Comparison of ENCODE assay signal across 8 cellular contexts in genomic region chr3:36957862-36958686, GRCh38. TPM values are rescaled to one million over a fixed set of nuclear protein-coding genes. Genes with fewer than 3 reads are reported as not detected.
A peak's percentile ranks its signal among the peaks of the same experiment; 100 is the strongest.
DNase-seq lines count a peak whose midpoint lies in the region; ATAC-seq, FAIRE-seq and TF ChIP-seq lines count a peak whose summit lies in the region.

No MANE protein-coding gene starts in this region.

- peak overlapping the region; percentile 22; the same call in 1 of the 2 replicates for H2BK120ac ChIP-seq in IMR-90 (ENCODE audit: low read depth, low read length)

- TF ChIP-seq POLR2A in IMR-90 (IDR thresholded peaks at IDR 0.05; ENCODE audit: low read depth, low read length): no peak
- no peak for TF ChIP-seq POLR2A in stomach (IDR thresholded peaks at IDR 0.05)

- peak overlapping the region; percentile 12; the same call in 1 of the 2 replicates for H4K5ac ChIP-seq in IMR-90 (ENCODE audit: low read depth, low read length)

- no peak for ATAC-seq in CD4-positive, alpha-beta T cell (ENCODE audit: poor library complexity)
- ATAC-seq in IMR-90 (ENCODE audit: low read depth): peak; percentile 65
- peak; percentile 71 for ATAC-seq in mucosa of descending colon

- no peaks in the 10 kb centered on the region for H3K27me3 ChIP-seq in CD4-positive, alpha-beta T cell (ENCODE audit: control insufficient read depth, insufficient read depth, low read length)
- H3K27me3 ChIP-seq in IMR-90 (ENCODE audit: control insufficient read depth, insufficient read depth, low read length): no peaks in the 10 kb centered on the region
- H3K27me3 ChIP-seq in astrocyte (ENCODE audit: insufficient read depth, low read length): no peaks in the 10 kb centered on the region
- no peaks in the 10 kb centered on the region for H3K27me3 ChIP-seq in stomach

- H2AK9ac ChIP-seq in IMR-90 (replicated peaks; ENCODE audit: low read depth, low read length, poor library complexity): no peak overlapping the region

- no peak overlapping the region for H3K14ac ChIP-seq in IMR-90 (replicated peaks; ENCODE audit: low read depth, low read length)

- H3K4me1 Mint-ChIP-seq in CD4-positive, alpha-beta T cell (ENCODE audit: low read depth): peaks cover 5% of the 10 kb centered on the region
- H3K4me1 Mint-ChIP-seq in astrocyte (ENCODE audit: low read depth, unreplicated experiment): peaks cover 6% of the 10 kb centered on the region

- H3K79me1 ChIP-seq in IMR-90 (ENCODE audit: low read depth in 1 of 2, low read length in 2 of 2): no peaks in the 10 kb centered on the region

- H3K9me3 ChIP-seq in CD4-positive, alpha-beta T cell (ENCODE audit: control insufficient read depth, low read length): no peaks in the 10 kb centered on the region
- H3K9me3 ChIP-seq in IMR-90 (ENCODE audit: control insufficient read depth, insufficient read depth, low read length): no peaks in the 10 kb centered on the region
- H3K9me3 ChIP-seq in astrocyte (ENCODE audit: insufficient read depth, low read depth, low read length): no peaks in the 10 kb centered on the region
- no peaks in the 10 kb centered on the region for H3K9me3 ChIP-seq in mucosa of descending colon
- H3K9me3 ChIP-seq in stomach: no peaks in the 10 kb centered on the region

- no peak overlapping the region for H3K56ac ChIP-seq in IMR-90 (ENCODE audit: extremely low read depth, insufficient read depth, low read length)

- in situ Hi-C loops in IMR-90 (cut with MboI; ENCODE audit: low sequenced_read_pairs): loop anchor here (5.0 kb wide), 1 partner anchor 231 kb away; no protein-coding TSS in a partner anchor

- H4K20me1 ChIP-seq in IMR-90 (ENCODE audit: insufficient read depth, low read length): no peaks in the 10 kb centered on the region
- no peaks in the 10 kb centered on the region for H4K20me1 ChIP-seq in astrocyte (ENCODE audit: insufficient read depth, low read length)

- no peak overlapping the region for H2BK15ac ChIP-seq in IMR-90 (ENCODE audit: low read depth, low read length)

- dilution Hi-C loops in IMR-90 (cut with HindIII; ENCODE audit: low sequenced_read_pairs, unreplicated experiment): no loop called here

- H3K36me3 Mint-ChIP-seq in CD4-positive, alpha-beta T cell (ENCODE audit: low read depth): no peaks in the 10 kb centered on the region
- H3K36me3 Mint-ChIP-seq in astrocyte (ENCODE audit: low read depth, unreplicated experiment): no peaks in the 10 kb centered on the region

- WGBS in IMR-90 (ENCODE audit: extremely low coverage in 2 of 2, insufficient read length in 1 of 2), 2 experiments: no CpG with 5 or more reads among the region's 3 CpGs
- 47 to 59% (median 54%) methylated on average over 3 of the region's 3 CpGs for WGBS in stomach, 5 donors

- peaks cover 6% of the 10 kb centered on the region; the same call in 1 of the 2 replicates for H3K4me1 ChIP-seq in IMR-90 (ENCODE audit: control insufficient read depth, insufficient read depth, low read length)
- peaks cover 13% of the 10 kb centered on the region for H3K4me1 ChIP-seq in astrocyte (ENCODE audit: insufficient read depth, low read length)
- H3K4me1 ChIP-seq in mucosa of descending colon (ENCODE audit: low read depth): peaks cover 6% of the 10 kb centered on the region
- peaks cover 0 to 10% (median 2%) of the 10 kb centered on the region in 4 donors for H3K4me1 ChIP-seq in stomach

- H4K8ac ChIP-seq in IMR-90 (ENCODE audit: low read depth in 2 of 2, low read length in 2 of 2): 0 out of 4 replicates have a peak overlapping the region, but pooled peaks of 1 of the 2 experiments have one; percentile 28

- no peaks in the 10 kb centered on the region; the same call in 1 of the 2 replicates for H3K9me1 ChIP-seq in IMR-90 (ENCODE audit: insufficient read depth, low read length)

- BruUV-seq in IMR-90 (replicated peaks; lab: Mats Ljungman, UMichigan): no TSS peak

- peak overlapping the region; percentile 54 for H2BK20ac ChIP-seq in IMR-90 (ENCODE audit: low read depth, low read length)

- FAIRE-seq in astrocyte (lab: Jason Lieb, UNC): no peak

- no peak for TF ChIP-seq CTCF in CD4-positive, alpha-beta T cell (IDR thresholded peaks at IDR 0.05)
- TF ChIP-seq CTCF in IMR-90 (conservative IDR thresholded peaks at IDR 0.05; ENCODE audit: low read depth, low read length) (no peak), astrocyte (IDR thresholded peaks at IDR 0.05; ENCODE audit: insufficient read depth, low read depth, low read length) (no peak), mucosa of descending colon (IDR thresholded peaks at IDR 0.05) (no peak), stomach (IDR thresholded peaks at IDR 0.05) (no peak)

- no peak for TF ChIP-seq EP300 in stomach (IDR thresholded peaks at IDR 0.05)

- peak overlapping the region; percentile 9; the same call in 1 of the 2 replicates for H3K4ac ChIP-seq in IMR-90 (ENCODE audit: low read depth, low read length)

- no peak overlapping the region for H2AK5ac ChIP-seq in IMR-90 (ENCODE audit: low read depth, low read length)

- intact Hi-C loops in CD4-positive, alpha-beta T cell (cut with DNase I, micrococcal nuclease): loop anchor here (1.0 to 5.0 kb wide), 9 partner anchors 13 to 229 kb away; partner anchors contain the start of gene TRANK1 (in 1 of the 2)
- intact Hi-C loops in IMR-90 (cut with micrococcal nuclease) (loop anchor here (1.0 to 2.0 kb wide), 5 partner anchors 54 to 229 kb away; no protein-coding TSS in a partner anchor), mucosa of descending colon (cut with DNase I, micrococcal nuclease) (no loop called here), stomach (cut with DNase I; ENCODE audit: low total_unique reads) (loop anchor here (10.0 kb wide), 1 partner anchor 53 kb away; no protein-coding TSS in a partner anchor)

- DNase-seq in CD4-positive, alpha-beta T cell: no peak
- DNase-seq in IMR-90 (peak; percentile 93), astrocyte (ENCODE audit: low read depth) (peak; percentile 69), mucosa of descending colon (no peak), NCI-H510A treated with DMSO at 0.1 percent for 48 hours (lab: John Stamatoyannopoulos, UW) (no peak), stomach (no peak), DMS114 treated with DMSO at 0.1 percent for 48 hours (lab: John Stamatoyannopoulos, UW; ENCODE audit: unreplicated experiment) (no peak), KG1 (lab: John Stamatoyannopoulos, UW) (no peak)

- H3K23ac ChIP-seq in IMR-90 (ENCODE audit: low read depth, low read length): no peak overlapping the region

- no peak overlapping the region for H3K4me3 Mint-ChIP-seq in CD4-positive, alpha-beta T cell
- H3K4me3 Mint-ChIP-seq in astrocyte (ENCODE audit: unreplicated experiment): no peak overlapping the region

- no peak overlapping the region for H3K9ac ChIP-seq in IMR-90 (ENCODE audit: low read depth, low read length)
- H3K9ac ChIP-seq in astrocyte (ENCODE audit: low read length): peak overlapping the region; percentile 16

- POLR2A ChIA-PET in CD4-positive, alpha-beta T cell (lab: Charles Lee): interaction anchor here (0.9 to 4.0 kb wide), 12 partner anchors 8 to 100 kb away, joined by 3 to 24 read pairs (median 4); partner anchors contain the start of genes EPM2AIP1, MLH1 and TRANK1
- POLR2A ChIA-PET in IMR-90 (lab: Charles Lee; ENCODE audit: unreplicated experiment): interaction anchor here (0.6 kb wide), 1 partner anchor 181 kb away, joined by 3 read pairs; no protein-coding TSS in a partner anchor

- peak overlapping the region; percentile 10 for H3K27ac Mint-ChIP-seq in CD4-positive, alpha-beta T cell
- peak overlapping the region; percentile 2 for H3K27ac Mint-ChIP-seq in astrocyte (ENCODE audit: unreplicated experiment)

- H2BK5ac ChIP-seq in IMR-90 (ENCODE audit: low read depth, low read length, poor library complexity, severe bottlenecking): peak overlapping the region; percentile 88

- no peaks in the 10 kb centered on the region for H3K9me3 Mint-ChIP-seq in CD4-positive, alpha-beta T cell
- H3K9me3 Mint-ChIP-seq in astrocyte (ENCODE audit: unreplicated experiment): no peaks in the 10 kb centered on the region

- H3K27me3 Mint-ChIP-seq in CD4-positive, alpha-beta T cell: no peaks in the 10 kb centered on the region
- H3K27me3 Mint-ChIP-seq in astrocyte (ENCODE audit: low read depth, unreplicated experiment): no peaks in the 10 kb centered on the region

- H3K4me3 ChIP-seq in IMR-90 (ENCODE audit: insufficient read depth, low read depth, low read length) (no peak overlapping the region), astrocyte (ENCODE audit: insufficient read depth, low read depth, low read length) (no peak overlapping the region), mucosa of descending colon (no peak overlapping the region), stomach (no peak overlapping the region)

- H3K4me2 ChIP-seq in IMR-90 (ENCODE audit: low read depth, low read length) (peak overlapping the region; percentile 48), astrocyte (ENCODE audit: low read length) (peak overlapping the region; percentile 31)

- H4K91ac ChIP-seq in IMR-90 (ENCODE audit: insufficient read depth, low read depth, low read length): no peak overlapping the region

- H3K27ac ChIP-seq in CD4-positive, alpha-beta T cell (ENCODE audit: low read depth, low read length): no peak overlapping the region
- H3K27ac ChIP-seq in IMR-90 (ENCODE audit: insufficient read depth, low read length): no peak overlapping the region
- peak overlapping the region; percentile 60 for H3K27ac ChIP-seq in astrocyte (ENCODE audit: low read depth, low read length)
- no peak overlapping the region for H3K27ac ChIP-seq in stomach

- TF ChIP-seq RAD21 in IMR-90 (IDR thresholded peaks at IDR 0.05; ENCODE audit: low read length): no peak

- CTCF ChIA-PET in CD4-positive, alpha-beta T cell (lab: Charles Lee): interaction anchor here (0.6 to 2.9 kb wide), 25 partner anchors 11 to 228 kb away, joined by 3 to 23 read pairs (median 4); partner anchors contain the start of genes EPM2AIP1, MLH1 and TRANK1
- CTCF ChIA-PET in IMR-90 (lab: Yijun Ruan, JAX): interaction anchor here (0.6 to 3.5 kb wide), 18 partner anchors 12 to 240 kb away, joined by 3 to 39 read pairs (median 4); partner anchors contain the start of gene TRANK1

- H2AFZ ChIP-seq in IMR-90 (replicated peaks; ENCODE audit: low read length, poor library complexity) (no peak overlapping the region), astrocyte (ENCODE audit: low read depth, low read length) (no peak overlapping the region)

- H3K36me3 ChIP-seq in IMR-90 (ENCODE audit: control insufficient read depth, insufficient read depth, low read length): no peaks in the 10 kb centered on the region
- no peaks in the 10 kb centered on the region for H3K36me3 ChIP-seq in astrocyte (ENCODE audit: insufficient read depth, low read length)
- H3K36me3 ChIP-seq in mucosa of descending colon (ENCODE audit: low read depth): no peaks in the 10 kb centered on the region
- H3K36me3 ChIP-seq in stomach: no peaks in the 10 kb centered on the region

- no peaks in the 10 kb centered on the region for H3K79me2 ChIP-seq in astrocyte (ENCODE audit: insufficient read depth, low read length)

- H3K18ac ChIP-seq in IMR-90 (ENCODE audit: low read depth, low read length): peak overlapping the region; percentile 79; the same call in 1 of the 2 replicates

RNA-seq across cellular contexts. Expression of gene TRANK1, which starts 13.2 kb away (rescaled TPM):
- 10 to 100 TPM; 39.2 to 44.8 TPM for total RNA-seq in CD4-positive, alpha-beta T cell
- total RNA-seq in IMR-90 (2012; rRNA removed): 8.9 and 12.7 TPM in 2 replicates
- polyA plus RNA-seq in IMR-90 (2012; rRNA removed): 5.1 and 7.9 TPM in 2 replicates
- 2.3 and 4.8 TPM in 2 replicates for polyA plus RNA-seq in IMR-90 (2012; cell fraction: cytosol; rRNA removed)
- 28.9 and 84.8 TPM in 2 replicates for polyA plus RNA-seq in IMR-90 (2012; cell fraction: nucleus; rRNA removed; ENCODE audit: low replicate concordance)
- total RNA-seq in astrocyte: 5.6 and 5.8 TPM in 2 replicates
- 100 to 1,000 TPM in 1 of 3 donors, 10 to 100 TPM in 2; 78.6 to 163 (median 97.3) TPM for total RNA-seq in mucosa of descending colon
- total RNA-seq in stomach: 10 to 100 TPM in 3 of 5 donors, 1 to 10 TPM in 2; 5.3 to 27.2 (median 13.5) TPM
- 1 to 10 TPM; 1.2 to 3.1 (median 2.0) TPM for polyA plus RNA-seq in stomach

RNA-seq across cellular contexts. Expression of gene EPM2AIP1, which starts 34.9 kb away (rescaled TPM):
- 10 to 100 TPM; 27.7 to 29.5 TPM for total RNA-seq in CD4-positive, alpha-beta T cell
- total RNA-seq in IMR-90 (2012; rRNA removed) (13.4 and 21.9 TPM in 2 replicates), astrocyte (16.5 and 17.4 TPM in 2 replicates), mucosa of descending colon (10 to 100 TPM in 2 of 3 donors, 1 to 10 TPM in 1; 9.9 to 21.2 (median 13.6) TPM), stomach (10 to 100 TPM in 4 of 5 donors, 1 to 10 TPM in 1; 4.9 to 37.3 (median 13.2) TPM)
- polyA plus RNA-seq in IMR-90 (2012; rRNA removed) (4.7 and 6.4 TPM in 2 replicates), stomach (1 to 10 TPM; 2.4 to 4.5 (median 2.6) TPM)
- 1.4 and 1.5 TPM in 2 replicates for polyA plus RNA-seq in IMR-90 (2012; cell fraction: cytosol; rRNA removed)
- polyA plus RNA-seq in IMR-90 (2012; cell fraction: nucleus; rRNA removed; ENCODE audit: low replicate concordance): 2.9 and 9.6 TPM in 2 replicates

RNA-seq across cellular contexts. Expression of gene MLH1, which starts 35.2 kb away (rescaled TPM):
- total RNA-seq in CD4-positive, alpha-beta T cell: 10 to 100 TPM; 18.9 to 23.8 TPM
- 46.7 and 54.1 TPM in 2 replicates for total RNA-seq in IMR-90 (2012; rRNA removed)
- polyA plus RNA-seq in IMR-90 (2012; rRNA removed): 30.2 and 34.5 TPM in 2 replicates
- 6.9 and 18.5 TPM in 2 replicates for polyA plus RNA-seq in IMR-90 (2012; cell fraction: cytosol; rRNA removed)
- 8.5 and 22.8 TPM in 2 replicates for polyA plus RNA-seq in IMR-90 (2012; cell fraction: nucleus; rRNA removed; ENCODE audit: low replicate concordance)
- total RNA-seq in astrocyte: 32.0 and 34.0 TPM in 2 replicates
- total RNA-seq in mucosa of descending colon: 10 to 100 TPM; 15.4 to 25.9 (median 23.7) TPM
- 100 to 1,000 TPM in 1 of 5 donors, 10 to 100 TPM in 3, 1 to 10 TPM in 1; 6.4 to 129 (median 60.7) TPM for total RNA-seq in stomach
- 10 to 100 TPM; 13.2 to 17.6 (median 13.7) TPM for polyA plus RNA-seq in stomach

Comparison
In these comparisons a context has a peak if more than half of its experiments do, and no peak if none do; other contexts are left out.
1. DNase-seq: peak in IMR-90 (single experiment) and astrocyte (single experiment); none in CD4-positive, alpha-beta T cell (0 of 10), mucosa of descending colon (0 of 3), NCI-H510A treated with DMSO at 0.1 percent for 48 hours (single experiment), stomach (single experiment), DMS114 treated with DMSO at 0.1 percent for 48 hours (single experiment) and KG1 (single experiment).
2. intact Hi-C loops: an anchor here in CD4-positive, alpha-beta T cell (1.0 to 5.0 kb wide), IMR-90 (1.0 to 2.0 kb wide) and stomach (10.0 kb wide); none called in mucosa of descending colon.